7 cellular contexts compared by ENCODE assay signal in genomic region chr1:107782192-107782845, GRCh38.
DNase-seq lines count a peak whose midpoint lies in the region; ATAC-seq and TF ChIP-seq lines count a peak whose summit lies in the region.

No MANE protein-coding gene starts in this region.

- in situ Hi-C loops in astrocyte of the cerebellum (cut with HindIII; ENCODE audit: low sequenced_read_pairs) = no loop called here

- no peak for ATAC-seq in HG03571 (IDR thresholded peaks at IDR 0.05; ENCODE audit: unreplicated experiment)

- DNase-seq in DMS153 treated with DMSO at 0.1 percent for 48 hours (lab: John Stamatoyannopoulos, UW; ENCODE audit: unreplicated experiment) (peak; percentile 26), NOMO-1 treated with DMSO at 0.1 percent for 48 hours (lab: John Stamatoyannopoulos, UW; ENCODE audit: unreplicated experiment) (peak; percentile 51), astrocyte of the cerebellum (ENCODE audit: low read depth) (peak; percentile 51), iPS DF 6.9 (ENCODE audit: low read depth, low spot score) (peak; percentile 41)
- DNase-seq in stimulated activated CD4-positive, alpha-beta T cell treated with anti-CD3 and anti-CD28 coated beads, Interleukin-4, amount 100 ng/mL, for 24 hours = peak; percentile 65

- no peaks in the 10 kb centered on the region for H3K36me3 ChIP-seq in HEK293 (ENCODE audit: control insufficient read depth in 2 of 2, insufficient read depth in 1 of 2, low read length in 2 of 2)
- no peaks in the 10 kb centered on the region for H3K36me3 ChIP-seq in iPS DF 6.9 (ENCODE audit: control insufficient read depth, insufficient read depth, low read length)

- no peak overlapping the region for H3K4me3 ChIP-seq in HEK293 (ENCODE audit: low read depth, low read length)
- H3K4me3 ChIP-seq in astrocyte of the cerebellum (ENCODE audit: low read depth, low read length) = no peak overlapping the region
- no peak overlapping the region for H3K4me3 ChIP-seq in iPS DF 6.9 (ENCODE audit: low read length)

- no peaks in the 10 kb centered on the region for H3K4me1 ChIP-seq in HEK293 (ENCODE audit: control insufficient read depth, insufficient read depth, low read length)
- H3K4me1 ChIP-seq in iPS DF 6.9 (ENCODE audit: control insufficient read depth, insufficient read depth, low read length) = no peaks in the 10 kb centered on the region

- CTCF ChIA-PET in HEK293 (lab: Yijun Ruan, JAX) = interaction anchor here (0.6 to 14.2 kb wide), 27 partner anchors 10 to 828 kb away, joined by 3 to 287 read pairs (median 3); partner anchors contain the start of gene SLC25A24

- POLR2A ChIA-PET in HEK293 (lab: Yijun Ruan, JAX) = interaction anchor here (1.4 kb wide), 1 partner anchor 343 kb away, joined by 4 read pairs; no protein-coding TSS in a partner anchor

- peak; percentile 42; the same call in 1 of the 2 replicates for TF ChIP-seq CTCF in HEK293 (tag by site-specific recombination; IDR thresholded peaks at IDR 0.05)
- TF ChIP-seq CTCF in astrocyte of the cerebellum (IDR thresholded peaks at IDR 0.05; ENCODE audit: low read depth, low read length, missing control alignments) = peak; percentile 40

- no peaks in the 10 kb centered on the region for H3K27me3 ChIP-seq in iPS DF 6.9 (ENCODE audit: control insufficient read depth, insufficient read depth, low read length)

- no peaks in the 10 kb centered on the region for H3K9me3 ChIP-seq in HEK293 (ENCODE audit: control insufficient read depth, insufficient read depth, low read depth, low read length)
- H3K9me3 ChIP-seq in iPS DF 6.9 (ENCODE audit: control insufficient read depth, insufficient read depth, low read length) = no peaks in the 10 kb centered on the region

- WGBS in iPS DF 6.9 (ENCODE audit: insufficient coverage, insufficient read length) = no CpG with 5 or more reads among the region's 6 CpGs

- H3K27ac ChIP-seq in HEK293 (ENCODE audit: extremely low read depth, low read depth, low read length) (no peak overlapping the region), iPS DF 6.9 (ENCODE audit: low read length) (no peak overlapping the region)

TF ChIP-seq in HEK293, 187 proteins besides CTCF, POLR2A, EP300 and RAD21:
- 0 out of 2 replicates have a peak, but pooled peaks have one; percentile 19 for TF ChIP-seq SCRT2 (tag by site-specific recombination; IDR thresholded peaks at IDR 0.05)
- TF ChIP-seq ZNF660 (tag by site-specific recombination; IDR thresholded peaks at IDR 0.05) = 0 out of 2 replicates have a peak, but pooled peaks have one; percentile 15
- TF ChIP-seq KLF10 (tag by site-specific recombination; IDR thresholded peaks at IDR 0.05) = no peak
- TF ChIP-seq ZNF600 (tag by site-specific recombination; IDR thresholded peaks at IDR 0.05) = no peak
- TF ChIP-seq ZNF223 (tag by site-specific recombination; IDR thresholded peaks at IDR 0.05) = no peak
- peak; percentile 84 for TF ChIP-seq ZNF654 (tag by site-specific recombination; IDR thresholded peaks at IDR 0.05; ENCODE audit: low read depth)
- no peak for TF ChIP-seq PRDM6 (tag by site-specific recombination; IDR thresholded peaks at IDR 0.05)
